In the genomic region with DNA sequence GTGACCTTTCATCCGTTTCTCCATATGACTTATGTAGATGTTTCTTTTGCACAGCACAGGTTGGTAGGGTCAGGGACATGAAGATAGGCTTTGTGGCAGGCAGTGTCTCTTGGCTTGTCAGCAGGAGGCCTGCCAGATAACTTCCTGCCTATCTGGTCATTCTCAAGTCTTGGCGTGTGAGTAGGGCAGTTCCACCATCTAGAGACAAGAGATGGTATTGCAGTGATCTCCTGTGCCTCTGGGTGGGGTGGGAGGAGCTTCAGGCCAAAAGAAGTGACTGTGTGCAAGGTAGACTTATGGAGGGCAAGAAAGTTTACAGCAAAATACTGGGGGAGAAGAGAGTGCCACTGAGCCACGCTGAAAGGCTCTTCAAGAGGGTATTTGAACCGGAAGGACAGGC, we compare ENCODE assay signal across 1 cellular context.
TF ChIP-seq lines count a peak whose summit lies in the region.

No MANE protein-coding gene starts in this region.

TF ChIP-seq in GM12878, 131 proteins besides CTCF, POLR2A, EP300 and RAD21 (continued from another document):
- TF ChIP-seq IKZF1 (conservative IDR thresholded peaks at IDR 0.05): no peak
- no peak for TF ChIP-seq POLR2AphosphoS2 (IDR thresholded peaks at IDR 0.05; ENCODE audit: low read depth, low read length)
- TF ChIP-seq HDGF (IDR thresholded peaks at IDR 0.05): peak; percentile 44; the same call in 1 of the 2 replicates
- no peak for TF ChIP-seq ZSCAN29 (IDR thresholded peaks at IDR 0.05)
- TF ChIP-seq GABPA (IDR thresholded peaks at IDR 0.05; ENCODE audit: low read depth): no peak
- no peak for TF ChIP-seq CEBPB (IDR thresholded peaks at IDR 0.05; ENCODE audit: borderline replicate concordance in 1 of 2, low read depth in 2 of 2, low read length in 2 of 2)
- TF ChIP-seq KDM1A (IDR thresholded peaks at IDR 0.05; ENCODE audit: borderline replicate concordance): no peak
- TF ChIP-seq RFX5 (IDR thresholded peaks at IDR 0.05; ENCODE audit: low read depth, low read length): no peak
- TF ChIP-seq CBX3 (IDR thresholded peaks at IDR 0.05; ENCODE audit: borderline replicate concordance, low read depth): no peak
- no peak for TF ChIP-seq BRCA1 (IDR thresholded peaks at IDR 0.05; ENCODE audit: low read depth, low read length)
- TF ChIP-seq PKNOX1 (IDR thresholded peaks at IDR 0.05): peak; percentile 59; the same call in 1 of the 2 replicates
- TF ChIP-seq PAX8 (IDR thresholded peaks at IDR 0.05): no peak
- no peak for TF ChIP-seq FOXK2 (IDR thresholded peaks at IDR 0.05)
- peak; percentile 76; the same call in 1 of the 2 replicates for TF ChIP-seq SMC3 (IDR thresholded peaks at IDR 0.05; ENCODE audit: borderline replicate concordance, low read length)
- no peak for TF ChIP-seq E2F8 (IDR thresholded peaks at IDR 0.05; ENCODE audit: low read depth, partially characterized antibody)
- no peak for TF ChIP-seq ZNF687 (IDR thresholded peaks at IDR 0.05)
- TF ChIP-seq RAD51 (IDR thresholded peaks at IDR 0.05): no peak
- no peak for TF ChIP-seq NFYA (IDR thresholded peaks at IDR 0.05; ENCODE audit: borderline replicate concordance, low read depth, low read length)
- TF ChIP-seq RELA (IDR thresholded peaks at IDR 0.05; ENCODE audit: borderline replicate concordance, partially characterized antibody): no peak
- peak; percentile 20; the same call in 1 of the 2 replicates for TF ChIP-seq HCFC1 (IDR thresholded peaks at IDR 0.05; ENCODE audit: low read length)
- TF ChIP-seq NBN (IDR thresholded peaks at IDR 0.05): peak; percentile 30; the same call in 1 of the 2 replicates
- no peak for TF ChIP-seq MAX (IDR thresholded peaks at IDR 0.05; ENCODE audit: low read depth, low read length)
- TF ChIP-seq BCL3 (IDR thresholded peaks at IDR 0.05; ENCODE audit: borderline replicate concordance, insufficient read depth, low read depth, low read length, poor library complexity, severe bottlenecking): no peak
- no peak for TF ChIP-seq SMARCA5 (IDR thresholded peaks at IDR 0.05)
- peak; percentile 18; the same call in 1 of the 2 replicates for TF ChIP-seq RUNX3 (IDR thresholded peaks at IDR 0.05; ENCODE audit: low read length)
- TF ChIP-seq, protein P1, sequence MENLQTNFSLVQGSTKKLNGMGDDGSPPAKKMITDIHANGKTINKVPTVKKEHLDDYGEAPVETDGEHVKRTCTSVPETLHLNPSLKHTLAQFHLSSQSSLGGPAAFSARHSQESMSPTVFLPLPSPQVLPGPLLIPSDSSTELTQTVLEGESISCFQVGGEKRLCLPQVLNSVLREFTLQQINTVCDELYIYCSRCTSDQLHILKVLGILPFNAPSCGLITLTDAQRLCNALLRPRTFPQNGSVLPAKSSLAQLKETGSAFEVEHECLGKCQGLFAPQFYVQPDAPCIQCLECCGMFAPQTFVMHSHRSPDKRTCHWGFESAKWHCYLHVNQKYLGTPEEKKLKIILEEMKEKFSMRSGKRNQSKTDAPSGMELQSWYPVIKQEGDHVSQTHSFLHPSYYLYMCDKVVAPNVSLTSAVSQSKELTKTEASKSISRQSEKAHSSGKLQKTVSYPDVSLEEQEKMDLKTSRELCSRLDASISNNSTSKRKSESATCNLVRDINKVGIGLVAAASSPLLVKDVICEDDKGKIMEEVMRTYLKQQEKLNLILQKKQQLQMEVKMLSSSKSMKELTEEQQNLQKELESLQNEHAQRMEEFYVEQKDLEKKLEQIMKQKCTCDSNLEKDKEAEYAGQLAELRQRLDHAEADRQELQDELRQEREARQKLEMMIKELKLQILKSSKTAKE (IDR thresholded peaks at IDR 0.05; ENCODE audit: low read depth, poor library complexity, severe bottlenecking): no peak
- TF ChIP-seq BCL11A (IDR thresholded peaks at IDR 0.05; ENCODE audit: low read depth, low read length): no peak
- TF ChIP-seq ZNF217 (IDR thresholded peaks at IDR 0.05): no peak
- TF ChIP-seq YY1 (IDR thresholded peaks at IDR 0.05; ENCODE audit: low read depth, low read length): 0 out of 2 replicates have a peak, but pooled peaks have one; percentile 25
- TF ChIP-seq CREB1 (IDR thresholded peaks at IDR 0.05; ENCODE audit: low read depth): no peak
